In the genomic region with DNA sequence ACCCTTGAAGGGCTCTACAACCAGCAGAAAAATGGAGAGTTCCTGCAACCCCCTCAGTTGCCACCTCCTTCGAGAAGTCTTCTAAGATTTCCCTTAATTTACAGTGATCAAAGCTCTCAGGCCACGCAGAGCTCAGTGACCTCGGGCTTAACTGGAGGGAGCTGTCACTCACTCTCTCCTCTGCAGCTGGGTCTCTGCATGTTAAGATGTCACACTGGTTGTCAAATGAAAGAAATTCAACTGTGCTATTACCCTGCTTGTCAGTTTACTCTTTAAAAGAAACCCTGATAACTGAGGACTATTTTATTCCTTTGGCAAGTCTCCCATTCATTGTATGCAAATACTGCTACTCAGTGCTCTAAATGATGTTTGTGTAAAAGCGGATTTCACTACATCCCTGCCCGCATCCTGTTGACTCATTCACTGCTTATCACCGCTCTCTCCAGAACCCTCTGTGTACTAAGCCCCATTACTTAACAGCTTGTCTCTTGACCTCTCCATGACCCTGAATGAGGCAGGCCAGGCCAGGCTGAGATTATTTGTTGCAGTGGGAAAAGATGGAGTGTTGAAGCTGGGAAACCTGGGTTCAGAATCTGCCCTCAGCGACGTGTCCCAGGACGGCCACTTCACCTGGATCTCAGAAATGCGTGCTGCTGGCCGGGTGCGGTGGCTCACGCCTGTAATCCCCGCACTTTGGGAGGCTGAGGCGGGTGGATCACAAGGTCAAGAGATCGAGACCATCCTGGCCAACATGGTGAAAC, we compare ENCODE assay signal across 9 cellular contexts. TPM values are rescaled to one million over a fixed set of nuclear protein-coding genes. Genes with fewer than 3 reads are reported as not detected.
DNase-seq lines count a peak whose midpoint lies in the region; ATAC-seq and TF ChIP-seq lines count a peak whose summit lies in the region.
"Had no signal": no experiment of that assay in that cellular context is flagged by ENCODE, and none has a peak within 500 bp of the region (broad histone marks: within the 10 kb centered on the region; RNA-seq: fewer than 3 reads in every experiment).

No MANE protein-coding gene starts in this region.

- no peak overlapping the region for H3K4ac ChIP-seq in H9 (ENCODE audit: low read depth, low read length)

- no peak overlapping the region for H3K9ac ChIP-seq in H9 (ENCODE audit: extremely low read depth, insufficient read length, low read length)

- ATAC-seq in HG03066 (IDR thresholded peaks at IDR 0.05; ENCODE audit: low read depth, unreplicated experiment), result peak; percentile 65

- POLR2A ChIA-PET in BJ (lab: Charles Lee), result interaction anchor here (1.0 kb wide), 2 partner anchors 14 to 316 kb away, joined by 3 to 53 read pairs; partner anchors contain the start of gene DHRS3

- no peak overlapping the region; a peak in 1 of 5 replicates for H3K4me3 Mint-ChIP-seq in H9

- no peak overlapping the region for H2BK120ac ChIP-seq in H9 (ENCODE audit: low read depth, low read length, poor library complexity, severe bottlenecking)

- no peak overlapping the region for H4K5ac ChIP-seq in H9 (ENCODE audit: insufficient read length, low read depth, low read length)

- H3K23ac ChIP-seq in H9 (ENCODE audit: insufficient read length, low read depth, low read length), result no peak overlapping the region

- TF ChIP-seq POLR2A in testis (IDR thresholded peaks at IDR 0.05), result no peak

- no peak overlapping the region for H2BK15ac ChIP-seq in H9 (ENCODE audit: low read depth, low read length)

- H3T11ph ChIP-seq in H9 (ENCODE audit: low read length), result no peak overlapping the region

- intact Hi-C loops in testis (cut with DNase I; ENCODE audit: low total_unique reads), result no loop called here

- no peaks in the 10 kb centered on the region for H3K27me3 ChIP-seq in BJ (ENCODE audit: control insufficient read depth, insufficient read depth, low read length)
- no peaks in the 10 kb centered on the region for H3K27me3 ChIP-seq in right atrium auricular region
- no peaks in the 10 kb centered on the region for H3K27me3 ChIP-seq in H9 (ENCODE audit: insufficient read depth, low read length)
- no peaks in the 10 kb centered on the region for H3K27me3 ChIP-seq in testis
- H3K27me3 ChIP-seq: ovary had no signal

- H3K36me3 ChIP-seq in BJ (ENCODE audit: control insufficient read depth, insufficient read depth, low read length), result peaks cover 26% of the 10 kb centered on the region
- H3K36me3 ChIP-seq in right atrium auricular region, result no peaks in the 10 kb centered on the region
- no peaks in the 10 kb centered on the region for H3K36me3 ChIP-seq in testis (ENCODE audit: low read depth, missing control alignments)
- H3K36me3 ChIP-seq: ovary had no signal

- H4K8ac ChIP-seq in H9 (replicated peaks; ENCODE audit: insufficient read length, low read depth, low read length), result no peak overlapping the region

- H3K27ac Mint-ChIP-seq in H9, result peak overlapping the region in 1 of 3 experiments; percentile 32; a peak in 1 of 7 replicates

- CTCF ChIA-PET in BJ (lab: Yijun Ruan, JAX), result interaction anchor here (0.9 to 1.3 kb wide), 2 partner anchors 10 to 13 kb away, joined by 3 read pairs; no protein-coding TSS in a partner anchor

- H3K9me3 ChIP-seq in right atrium auricular region (no peaks in the 10 kb centered on the region), H9 (ENCODE audit: control insufficient read depth, low read depth, low read length) (no peaks in the 10 kb centered on the region), testis (no peaks in the 10 kb centered on the region)
- H3K9me3 ChIP-seq: ovary had no signal

- no peaks in the 10 kb centered on the region for H3K79me1 ChIP-seq in H9 (ENCODE audit: insufficient read depth, low read depth, low read length, poor library complexity, severe bottlenecking)

- no peaks in the 10 kb centered on the region for H4K20me1 ChIP-seq in H9 (ENCODE audit: control insufficient read depth, insufficient read depth, insufficient read length)

- H3K56ac ChIP-seq in H9 (ENCODE audit: insufficient read length, low read depth, low read length), result no peak overlapping the region

- H2BK20ac ChIP-seq in H9 (ENCODE audit: low read depth, low read length, poor library complexity, severe bottlenecking), result no peak overlapping the region

- H3K9me3 Mint-ChIP-seq in H9, result peaks cover 8 to 10% of the 10 kb centered on the region in 2 experiments; a peak in 4 of 5 replicates

- H3K14ac ChIP-seq in H9 (ENCODE audit: insufficient read depth, low read length), result no peak overlapping the region

- H3K4me3 ChIP-seq in BJ (ENCODE audit: low read depth, low read length) (no peak overlapping the region), right atrium auricular region (no peak overlapping the region), testis (no peak overlapping the region)
- H3K4me3 ChIP-seq: ovary had no signal

- no peak overlapping the region for H3K18ac ChIP-seq in H9 (ENCODE audit: insufficient read length, low read depth, low read length)

- H3K4me1 ChIP-seq in right atrium auricular region, result peaks cover 0 to 62% of the 10 kb centered on the region in 2 donors
- no peaks in the 10 kb centered on the region; the same call in 1 of the 2 replicates for H3K4me1 ChIP-seq in H9 (ENCODE audit: insufficient read depth, low read length)
- H3K4me1 ChIP-seq in testis, result no peaks in the 10 kb centered on the region

- no peak overlapping the region for H4K91ac ChIP-seq in H9 (ENCODE audit: insufficient read length, low read depth, low read length)

- no CpG with 5 or more reads among the region's 16 CpGs for WGBS in H9 (ENCODE audit: extremely low coverage, insufficient read length, low lambda C conversion rate)
- WGBS in testis, 2 donors, result 73 to 77% methylated on average over 15 to 16 of the region's 16 CpGs

- H3K4me2 ChIP-seq in H9 (ENCODE audit: insufficient read depth, insufficient read length, low read length), result no peak overlapping the region

- peak; percentile 86 for DNase-seq in BJ (ENCODE audit: low read depth)
- peak; percentile 34 for DNase-seq in SK-N-DZ (ENCODE audit: low spot score)
- peak; percentile 62 for DNase-seq in activated naive CD4-positive, alpha-beta T cell treated with anti-CD3 and anti-CD28 coated beads, Interleukin-2, amount 50 U/mL, for 16 hours
- DNase-seq in right atrium auricular region (ENCODE audit: low spot score), result peak; percentile 86
- peak; percentile 76 for DNase-seq in stimulated activated CD4-positive, alpha-beta T cell treated with anti-CD3 and anti-CD28 coated beads, Interleukin-15, amount 100 ng/mL, for 24 hours
- no peak for DNase-seq in H9
- no peak for DNase-seq in testis

- H2AFZ ChIP-seq in H9 (ENCODE audit: low read length), result no peak overlapping the region

- H3K23me2 ChIP-seq in H9 (ENCODE audit: insufficient read length, low read depth, low read length, poor library complexity, severe bottlenecking), result no peaks in the 10 kb centered on the region

- H3K36me3 Mint-ChIP-seq in H9 (ENCODE audit: insufficient read depth in 1 of 3, low read depth in 3 of 3), result peaks cover 6 to 62% (median 45%) of the 10 kb centered on the region in 3 experiments

- no peak overlapping the region for H2BK12ac ChIP-seq in H9 (ENCODE audit: insufficient read length, low read depth, low read length)

- peaks cover 60 to 68% of the 10 kb centered on the region in 2 experiments for H3K4me1 Mint-ChIP-seq in H9

- H3K27ac ChIP-seq in right atrium auricular region, result peak overlapping the region; percentile 65 to 68
- H3K27ac ChIP-seq in H9 (ENCODE audit: insufficient read length, low read depth, low read length), result no peak overlapping the region
- no peak overlapping the region for H3K27ac ChIP-seq in testis
- H3K27ac ChIP-seq: ovary had no signal

- no peaks in the 10 kb centered on the region for H3K79me2 ChIP-seq in H9 (ENCODE audit: insufficient read depth, low read length)

- TF ChIP-seq CTCF in BJ (IDR thresholded peaks at IDR 0.05; ENCODE audit: insufficient read depth, low read depth, low read length), result no peak
- no peak for TF ChIP-seq CTCF in right atrium auricular region (IDR thresholded peaks at IDR 0.05)
- TF ChIP-seq CTCF in H9 (conservative IDR thresholded peaks at IDR 0.05), result no peak
- no peak for TF ChIP-seq CTCF in testis (IDR thresholded peaks at IDR 0.05)

- H2BK5ac ChIP-seq in H9 (ENCODE audit: insufficient read length, low read length), result no peak overlapping the region

- no peaks in the 10 kb centered on the region for H3K27me3 Mint-ChIP-seq in H9 (ENCODE audit: low read depth)

- no peak overlapping the region for H2AK5ac ChIP-seq in H9 (ENCODE audit: insufficient read length, low read length)

RNA-seq across cellular contexts. Expression of gene DHRS3, which starts 13.7 kb away (rescaled TPM):
- polyA plus RNA-seq in BJ (2011; rRNA removed) (188 and 224 TPM in 2 replicates), testis (ENCODE audit: insufficient read depth, low read depth, low replicate concordance) (38.7 TPM)
- polyA minus RNA-seq in BJ (2011; rRNA and poly(A)+ RNA removed), result 379 and 720 TPM in 2 replicates
- not detected in 2 replicates for polyA plus RNA-seq in SK-N-DZ (2014; cell fraction: cytosol; rRNA removed)
- not detected in 2 replicates for polyA plus RNA-seq in SK-N-DZ (2014; cell fraction: nucleus; rRNA removed)
- total RNA-seq in right atrium auricular region (10 to 100 TPM; 50.4 to 78.9 TPM), H9 (2021) (52.2 and 54.5 TPM in 2 replicates), testis (10 to 100 TPM; 27.1 to 30.2 TPM)

RNA-seq across cellular contexts. Expression of gene AADACL4, which starts 39.6 kb away (rescaled TPM):
- 0.20 and 0.21 TPM in 2 replicates for polyA plus RNA-seq in BJ (2011; rRNA removed)
- polyA minus RNA-seq in BJ (2011; rRNA and poly(A)+ RNA removed), result not detected in 2 replicates
- not detected in 2 replicates for polyA plus RNA-seq in SK-N-DZ (2014; cell fraction: cytosol; rRNA removed)
- polyA plus RNA-seq in SK-N-DZ (2014; cell fraction: nucleus; rRNA removed), result not detected in 2 replicates
- total RNA-seq in right atrium auricular region, result not detected
- not detected in 2 replicates for total RNA-seq in H9 (2021)
- total RNA-seq in testis, result not detected
- 0.66 TPM for polyA plus RNA-seq in testis (ENCODE audit: insufficient read depth, low read depth, low replicate concordance)
- total RNA-seq: ovary had no signal

Comparison
In these comparisons a context has a peak if more than half of its experiments do, and no peak if none do; other contexts are left out.
1. DNase-seq: peak in BJ (single experiment), SK-N-DZ (single experiment), activated naive CD4-positive, alpha-beta T cell treated with anti-CD3 and anti-CD28 coated beads, Interleukin-2, amount 50 U/mL, for 16 hours (single experiment), right atrium auricular region (single experiment) and stimulated activated CD4-positive, alpha-beta T cell treated with anti-CD3 and anti-CD28 coated beads, Interleukin-15, amount 100 ng/mL, for 24 hours (single experiment); none in H9 (single experiment) and testis (single experiment).
2. H3K27ac ChIP-seq: peak in right atrium auricular region (2 of 2); none in H9 (single experiment) and testis (0 of 2).